9 cellular contexts compared by ENCODE assay signal in genomic region chr6:12119085-12119588, GRCh38.
DNase-seq lines count a peak whose midpoint lies in the region; ATAC-seq, FAIRE-seq and TF ChIP-seq lines count a peak whose summit lies in the region.
"Had no signal": no experiment of that assay in that cellular context is flagged by ENCODE, and none has a peak within 500 bp of the region (broad histone marks: within the 10 kb centered on the region; RNA-seq: fewer than 3 reads in every experiment).

No MANE protein-coding gene starts in this region.

- TF ChIP-seq RAD21 in H1 (IDR thresholded peaks at IDR 0.05 in 1 of 2, conservative IDR thresholded peaks at IDR 0.05 in 1 of 2; ENCODE audit: low read depth in 2 of 2, low read length in 2 of 2) = no peak

- no peak overlapping the region for H4K5ac ChIP-seq in H1 (ENCODE audit: insufficient read length, low read depth, low read length)

- FAIRE-seq in H1 (lab: Jason Lieb, UNC) = no peak

- ATAC-seq in GM21367 (IDR thresholded peaks at IDR 0.05; ENCODE audit: unreplicated experiment) (peak; percentile 56), HG03558 (IDR thresholded peaks at IDR 0.05; ENCODE audit: extremely low read depth, unreplicated experiment) (peak; percentile 39)

- no peak overlapping the region for H2AFZ ChIP-seq in H1 (ENCODE audit: low read length)

- H2BK5ac ChIP-seq in H1 (ENCODE audit: low read depth, low read length) = no peak overlapping the region

- POLR2A ChIA-PET in H1 (lab: Charles Lee; ENCODE audit: partially characterized antibody) = no interaction called here

- H3K36me3 ChIP-seq in H1 (ENCODE audit: control insufficient read depth in 2 of 4, insufficient read depth in 4 of 4, low read length in 3 of 4) (peaks cover 12 to 37% (median 27%) of the 10 kb centered on the region in 4 experiments), tibial artery (peaks cover 15 to 28% (median 21%) of the 10 kb centered on the region in 3 donors), esophagus squamous epithelium (peaks cover 0 to 46% (median 6%) of the 10 kb centered on the region in 3 donors)

- H2BK120ac ChIP-seq in H1 (replicated peaks; ENCODE audit: low read depth, low read length) = no peak overlapping the region

- H3K4me1 ChIP-seq in H1 (replicated peaks in 1 of 4; ENCODE audit: control insufficient read depth in 3 of 4, insufficient read depth in 4 of 4, low read length in 3 of 4) (no peaks in the 10 kb centered on the region; a peak in 1 of 7 replicates), tibial artery (no peaks in the 10 kb centered on the region), esophagus squamous epithelium (peaks cover 0 to 15% (median 4%) of the 10 kb centered on the region in 3 donors)

- no peak for TF ChIP-seq EP300 in H1 (IDR thresholded peaks at IDR 0.05; ENCODE audit: borderline replicate concordance in 1 of 2, low read depth in 2 of 2, low read length in 2 of 2)

- no peak overlapping the region for H3K18ac ChIP-seq in H1 (ENCODE audit: extremely low read depth, low read length)

- DNase-seq in DMS53 (lab: John Stamatoyannopoulos, UW) = peak; percentile 81
- no peak for DNase-seq in H1 (ENCODE audit: low read depth in 1 of 2, low spot score in 2 of 2)
- DNase-seq in tibial artery = no peak
- DNase-seq in cardiac septum (ENCODE audit: low spot score) = no peak
- DNase-seq in esophagus squamous epithelium (lab: John Stamatoyannopoulos, UW) = no peak
- no peak for DNase-seq in SKM-1 (lab: John Stamatoyannopoulos, UW; ENCODE audit: unreplicated experiment)

- 71% methylated on average over 2 of the region's 2 CpGs; no CpG with 5 or more reads in 1 of the 2 experiments for WGBS in H1 (ENCODE audit: extremely low coverage in 1 of 2, insufficient coverage in 1 of 2, insufficient read length in 1 of 2, insufficient replicate concordance in 2 of 2, low coverage in 1 of 2, low lambda C conversion rate in 2 of 2, missing lambda C conversion rate in 1 of 2), 2 experiments
- 30 to 32% methylated on average over 2 of the region's 2 CpGs for WGBS in esophagus squamous epithelium, 2 donors

- no peak overlapping the region for H3K56ac ChIP-seq in H1 (replicated peaks; ENCODE audit: insufficient read length, low read depth, low read length)

- no peaks in the 10 kb centered on the region for H4K20me1 ChIP-seq in H1 (replicated peaks in 1 of 2; ENCODE audit: control insufficient read depth in 1 of 2, insufficient read depth in 2 of 2, low read length in 2 of 2)

- no peak overlapping the region for H4K91ac ChIP-seq in H1 (replicated peaks; ENCODE audit: insufficient read length, low read length)

- H3K23me2 ChIP-seq in H1 (ENCODE audit: low read depth, low read length) = no peaks in the 10 kb centered on the region

- H3K23ac ChIP-seq in H1 (ENCODE audit: insufficient read length) = no peak overlapping the region

- no peak overlapping the region for H2AK5ac ChIP-seq in H1 (ENCODE audit: low read depth, low read length)

- no peak overlapping the region for H3K9ac ChIP-seq in H1 (replicated peaks in 1 of 4; ENCODE audit: extremely low read depth in 1 of 4, low read depth in 3 of 4, low read length in 3 of 4)

- no peak overlapping the region for H3K4ac ChIP-seq in H1 (replicated peaks; ENCODE audit: insufficient read length, low read depth, low read length)

- no peak overlapping the region for H2BK15ac ChIP-seq in H1 (ENCODE audit: low read length)

- H3K4me2 ChIP-seq in H1 (ENCODE audit: insufficient read depth in 1 of 2, low read depth in 2 of 2, low read length in 2 of 2) = peak overlapping the region in 1 of 2 experiments; percentile 11; a peak in 1 of 4 replicates

- H3K9me3 ChIP-seq in H1 (ENCODE audit: insufficient read depth in 2 of 2, low read depth in 1 of 2, low read length in 1 of 2) (no peaks in the 10 kb centered on the region), tibial artery (peaks cover 0 to 8% (median 0%) of the 10 kb centered on the region in 3 donors), esophagus squamous epithelium (no peaks in the 10 kb centered on the region)
- H3K9me3 ChIP-seq: neutrophil had no signal

- H4K8ac ChIP-seq in H1 (ENCODE audit: extremely low read depth, insufficient read depth, low read length) = no peak overlapping the region

- H3K4me3 ChIP-seq in H1 (ENCODE audit: extremely low read depth in 1 of 4, insufficient read depth in 2 of 4, low read depth in 3 of 4, low read length in 4 of 4) (no peak overlapping the region), tibial artery (no peak overlapping the region), esophagus squamous epithelium (no peak overlapping the region)

- H3K14ac ChIP-seq in H1 (ENCODE audit: insufficient read length) = no peak overlapping the region

- intact Hi-C loops in tibial artery (cut with DNase I; ENCODE audit: low total_unique reads) (no loop called here), cardiac septum (cut with DNase I) (no loop called here), esophagus squamous epithelium (cut with DNase I) (no loop called here)

- H3K27me3 ChIP-seq in H1 (replicated peaks in 1 of 4; ENCODE audit: control insufficient read depth in 3 of 4, extremely low read depth in 1 of 4, insufficient read depth in 3 of 4, low read length in 3 of 4) (no peaks in the 10 kb centered on the region), tibial artery (no peaks in the 10 kb centered on the region), esophagus squamous epithelium (no peaks in the 10 kb centered on the region)
- H3K27me3 ChIP-seq: neutrophil had no signal

- CTCF ChIA-PET in H1 (lab: Charles Lee; ENCODE audit: partially characterized antibody) = no interaction called here

- H3K79me2 ChIP-seq in H1 (ENCODE audit: control insufficient read depth in 1 of 2, insufficient read depth in 2 of 2, low read length in 2 of 2) = peaks cover 0 to 10% of the 10 kb centered on the region in 2 experiments; a peak in 2 of 4 replicates

- H3K79me1 ChIP-seq in H1 (ENCODE audit: low read depth, low read length) = no peaks in the 10 kb centered on the region; the same call in 1 of the 2 replicates

- peak overlapping the region; percentile 37 for H3K27ac ChIP-seq in H1 (ENCODE audit: low read depth, low read length)
- no peak overlapping the region for H3K27ac ChIP-seq in tibial artery
- no peak overlapping the region for H3K27ac ChIP-seq in esophagus squamous epithelium
- H3K27ac ChIP-seq: neutrophil had no signal

- TF ChIP-seq POLR2A in H1 (IDR thresholded peaks at IDR 0.05; ENCODE audit: control extremely low read depth in 1 of 2, low read depth in 2 of 2, low read length in 2 of 2) (no peak), esophagus squamous epithelium (IDR thresholded peaks at IDR 0.05) (no peak)

- H2BK20ac ChIP-seq in H1 (ENCODE audit: low read length) = no peak overlapping the region

- no peak for TF ChIP-seq CTCF in H1 (IDR thresholded peaks at IDR 0.05; ENCODE audit: control extremely low read depth in 1 of 3, insufficient read depth in 1 of 3, low read depth in 1 of 3, low read length in 3 of 3)
- no peak for TF ChIP-seq CTCF in tibial artery (IDR thresholded peaks at IDR 0.05)
- TF ChIP-seq CTCF in esophagus squamous epithelium (IDR thresholded peaks at IDR 0.05) = no peak

- H2BK12ac ChIP-seq in H1 (ENCODE audit: low read depth, low read length) = no peak overlapping the region

TF ChIP-seq in H1, 55 proteins besides CTCF, POLR2A, EP300 and RAD21:
- TF ChIP-seq MAX (IDR thresholded peaks at IDR 0.05) (peak; percentile 66; the same call in 1 of the 2 replicates), E2F6 (IDR thresholded peaks at IDR 0.05) (peak; percentile 71), KDM1A (IDR thresholded peaks at IDR 0.05; ENCODE audit: borderline replicate concordance, low read length) (no peak)
